8 cellular contexts compared by ENCODE assay signal in the genomic region with DNA sequence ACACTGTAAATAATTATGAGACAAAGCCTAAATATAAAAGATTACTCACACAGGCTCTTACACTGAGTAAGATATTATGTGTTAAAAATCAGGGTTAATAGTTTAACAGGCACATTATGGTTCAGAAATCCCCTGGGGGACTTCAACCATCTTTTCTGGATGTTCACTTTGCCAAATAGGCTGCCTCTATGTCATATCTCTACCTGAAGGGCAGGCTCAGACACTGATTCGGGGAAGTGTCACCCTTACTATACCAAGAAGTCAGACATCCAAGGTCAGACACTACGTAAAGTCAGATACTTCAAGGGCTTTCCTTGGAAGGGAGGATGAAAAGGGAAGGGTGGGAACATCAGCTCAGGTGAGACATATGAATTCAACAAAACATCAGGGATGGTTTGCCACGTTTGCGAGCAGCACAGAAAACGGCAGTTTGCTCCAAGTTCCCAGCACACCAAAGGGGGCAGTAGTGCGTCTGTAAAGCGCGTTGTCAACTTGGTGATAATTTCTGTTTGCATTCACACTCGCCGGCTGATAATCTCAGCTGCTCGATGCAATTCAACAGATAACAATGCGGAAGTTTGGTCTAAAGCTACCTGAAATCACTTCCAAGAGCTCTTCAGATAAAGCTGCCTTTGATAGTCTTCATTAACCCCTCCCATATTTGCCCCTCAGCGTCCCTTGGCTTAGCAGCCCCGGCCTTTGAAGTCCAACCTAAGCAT. TPM values are rescaled to one million over a fixed set of nuclear protein-coding genes. Genes with fewer than 3 reads are reported as not detected.
A peak's percentile ranks its signal among the peaks of the same experiment; 100 is the strongest.
DNase-seq lines count a peak whose midpoint lies in the region; ATAC-seq and TF ChIP-seq lines count a peak whose summit lies in the region.

No MANE protein-coding gene starts in this region.

- H3K4me3 ChIP-seq in GM23248, result peak overlapping the region; percentile 92
- peak overlapping the region; percentile 40 for H3K4me3 ChIP-seq in RWPE2 (ENCODE audit: severe bottlenecking)

- peak overlapping the region; percentile 86 for H3K9ac ChIP-seq in GM23248

- H3K9me3 ChIP-seq in GM23248 (ENCODE audit: low read depth) (no peaks in the 10 kb centered on the region), KOPT-K1 (ENCODE audit: insufficient read depth, low read length, poor library complexity, severe bottlenecking) (no peaks in the 10 kb centered on the region), RWPE2 (ENCODE audit: severe bottlenecking) (no peaks in the 10 kb centered on the region)

- H3K36me3 ChIP-seq in GM23248 (ENCODE audit: low read depth) (no peaks in the 10 kb centered on the region), KOPT-K1 (ENCODE audit: insufficient read depth, low read length) (no peaks in the 10 kb centered on the region), RWPE2 (ENCODE audit: low read depth) (no peaks in the 10 kb centered on the region)

- H3K27ac ChIP-seq in GM23248, result peak overlapping the region; percentile 68
- peak overlapping the region; percentile 93 for H3K27ac ChIP-seq in KOPT-K1 (ENCODE audit: low read depth, low read length, poor library complexity, severe bottlenecking)
- H3K27ac ChIP-seq in RWPE2 (ENCODE audit: poor library complexity, severe bottlenecking), result no peak overlapping the region
- peak overlapping the region; percentile 98 for H3K27ac ChIP-seq in temporal lobe (ENCODE audit: low read depth, low read length)

- peak; percentile 77 for TF ChIP-seq CTCF in RWPE2 (IDR thresholded peaks at IDR 0.05; ENCODE audit: poor library complexity, severe bottlenecking)

- WGBS in GM23248 (ENCODE audit: low coverage in 1 of 2, low lambda C conversion rate in 2 of 2, missing lambda C conversion rate in 2 of 2), 2 experiments, result 7 to 9% methylated on average over 14 of the region's 14 CpGs

- peak; percentile 70 for ATAC-seq in RWPE2 (ENCODE audit: low read depth)

- H3K4me1 ChIP-seq in GM23248 (ENCODE audit: insufficient read depth) (peaks cover 5% of the 10 kb centered on the region), RWPE2 (ENCODE audit: insufficient read depth, poor library complexity, severe bottlenecking) (no peaks in the 10 kb centered on the region)

- H3K9me2 ChIP-seq in GM23248 (ENCODE audit: insufficient read depth), result no peaks in the 10 kb centered on the region

- in situ Hi-C loops in GM23248 (cut with MboI), result no loop called here

- no peaks in the 10 kb centered on the region for H3K27me3 ChIP-seq in GM23248 (replicated peaks; ENCODE audit: insufficient read depth)
- H3K27me3 ChIP-seq in RWPE2 (ENCODE audit: insufficient read depth, poor library complexity, severe bottlenecking), result no peaks in the 10 kb centered on the region

- H3K4me2 ChIP-seq in GM23248 (ENCODE audit: unreplicated experiment), result peak overlapping the region; percentile 100

- H4K20me1 ChIP-seq in GM23248 (ENCODE audit: insufficient read depth), result no peaks in the 10 kb centered on the region

- DNase-seq in ELF-1 (ENCODE audit: low read depth, low spot score) (peak; percentile 79), GM23248 (peak; percentile 92), RWPE2 (ENCODE audit: low spot score) (no peak), globus pallidus (ENCODE audit: low spot score) (peak; percentile 92), nucleus accumbens (lab: John Stamatoyannopoulos, UW) (peak in 52 of 56 donors; percentile 18 to 88 (median 68))
- peak; percentile 80 for DNase-seq in activated naive CD4-positive, alpha-beta T cell treated with Interleukin-2 at 50 U/mL for 16 hours

- H3F3A ChIP-seq in GM23248 (ENCODE audit: insufficient read depth), result peaks cover 20% of the 10 kb centered on the region

- no peaks in the 10 kb centered on the region for H3K79me2 ChIP-seq in GM23248 (ENCODE audit: insufficient read depth)

- peak overlapping the region; percentile 98 for H2AFZ ChIP-seq in GM23248

RNA-seq across cellular contexts. Expression of gene RASGRP3, which starts 0.9 kb away (rescaled TPM):
- total RNA-seq in GM23248 (2014; rRNA removed; shearing (Covaris generic)), result 0.22 TPM in 1 of 2 replicates, not detected in the other
- 0.18 and 0.23 TPM in 2 replicates for polyA plus RNA-seq in GM23248 (2016; fragmentation: Nextera tagmentation; extraction: Ambion mirVana)
- 5.4 TPM for total RNA-seq in temporal lobe
